ENCODE assay signal across 9 cellular contexts in the genomic region with DNA sequence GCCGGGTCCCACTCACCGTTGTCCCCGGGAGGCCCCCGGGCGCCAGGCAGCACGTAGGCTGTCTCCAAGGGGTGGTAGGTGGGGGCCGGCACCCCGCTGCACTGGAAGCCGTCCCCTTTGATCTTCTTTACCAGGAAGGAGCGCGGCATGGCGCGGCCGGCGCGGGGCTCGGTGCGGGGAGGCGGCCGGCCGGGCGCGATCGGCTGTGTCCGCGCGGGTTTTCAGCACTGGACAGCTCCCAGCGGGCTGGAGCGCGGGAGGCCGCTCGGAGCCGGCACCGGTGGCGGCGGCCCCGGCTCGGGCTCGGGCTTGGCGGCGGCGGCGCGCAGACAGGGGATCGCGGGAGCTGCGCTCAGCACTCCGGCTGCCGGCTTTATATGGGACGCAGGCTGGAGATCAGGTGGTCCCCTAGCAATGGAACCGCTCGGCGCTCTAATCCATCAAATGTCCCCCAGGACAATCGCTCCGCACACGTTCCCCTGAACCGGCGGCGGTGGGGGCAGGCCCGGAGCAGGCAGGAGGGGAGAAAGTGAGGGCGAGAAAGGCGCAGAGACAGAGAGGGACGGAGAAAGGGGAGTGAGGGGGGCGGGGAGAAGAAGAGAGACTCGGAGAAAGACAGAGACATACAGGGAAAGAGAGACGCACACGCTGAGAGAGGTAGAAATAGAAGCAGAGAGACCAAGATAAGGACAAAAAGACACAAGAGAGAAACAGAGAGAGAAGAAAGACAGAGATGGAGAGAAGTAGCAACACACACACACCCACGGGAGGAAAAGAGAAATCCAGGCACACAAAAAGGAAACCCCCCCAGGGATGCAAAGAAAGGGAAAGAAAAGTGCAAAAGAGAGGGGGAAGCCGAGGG. TPM values are rescaled to one million over a fixed set of nuclear protein-coding genes. Genes with fewer than 3 reads are reported as not detected.
DNase-seq lines count a peak whose midpoint lies in the region; ATAC-seq and TF ChIP-seq lines count a peak whose summit lies in the region.
"Had no signal": no experiment of that assay in that cellular context is flagged by ENCODE, and none has a peak within 500 bp of the region (broad histone marks: within the 10 kb centered on the region; RNA-seq: fewer than 3 reads in every experiment).

SCRT2 (minus strand) TSS at position 350 of the 862 bp plus-strand sequence; CDS start at position 149, 201 bp downstream.

- H3K18ac ChIP-seq in trophoblast cell (ENCODE audit: low read length) = no peak within 1 kb of the TSS

- peaks cover 7% of the 10 kb centered on the region for H3K4me1 Mint-ChIP-seq in activated naive CD4-positive, alpha-beta T cell treated with anti-CD3 and anti-CD28 coated beads, Interleukin-2, amount 50 U/mL, for 24 hours

- no peak within 1 kb of the TSS for H2BK120ac ChIP-seq in trophoblast cell (ENCODE audit: insufficient read depth, low read length, poor library complexity)

- H4K8ac ChIP-seq in trophoblast cell (ENCODE audit: low read depth, low read length) = no peak within 1 kb of the TSS

- H3K36me3 ChIP-seq in trophoblast cell (ENCODE audit: control insufficient read depth in 1 of 2, insufficient read depth in 2 of 2, low read length in 2 of 2) (no peaks in the 10 kb centered on the region), upper lobe of left lung (no peaks in the 10 kb centered on the region)

- H3K27me3 ChIP-seq in trophoblast cell (ENCODE audit: insufficient read depth, low read length) (peaks cover 31% of the 10 kb centered on the region), upper lobe of left lung (peaks cover 0 to 40% (median 19%) of the 10 kb centered on the region in 4 donors)

- H4K91ac ChIP-seq in trophoblast cell (ENCODE audit: low read depth, low read length) = no peak within 1 kb of the TSS

- H3K4me3 Mint-ChIP-seq in activated naive CD4-positive, alpha-beta T cell treated with anti-CD3 and anti-CD28 coated beads, Interleukin-2, amount 50 U/mL, for 24 hours = peak within 1 kb of the TSS; percentile 15

- WGBS in trophoblast cell (ENCODE audit: extremely low coverage, insufficient coverage, insufficient read length) = no CpG with 5 or more reads among the region's 69 CpGs
- WGBS in upper lobe of left lung, 2 donors = 2 to 3% methylated on average over 20 to 21 of the region's 69 CpGs

- H3K9me3 Mint-ChIP-seq in activated naive CD4-positive, alpha-beta T cell treated with anti-CD3 and anti-CD28 coated beads, Interleukin-2, amount 50 U/mL, for 24 hours = no peaks in the 10 kb centered on the region

- no peak within 1 kb of the TSS for H3K14ac ChIP-seq in trophoblast cell (ENCODE audit: low read length)

- peak; percentile 98 for ATAC-seq in Right ventricle myocardium superior (ENCODE audit: poor library complexity)
- peak; percentile 65 to 96 for ATAC-seq in upper lobe of left lung (ENCODE audit: low FRiP score in 2 of 2)
- no peak for ATAC-seq in HG02970 (IDR thresholded peaks at IDR 0.05; ENCODE audit: low FRiP score, unreplicated experiment)

- H2AK5ac ChIP-seq in trophoblast cell (ENCODE audit: low read length) = no peak within 1 kb of the TSS

- POLR2A ChIA-PET in RWPE1 (lab: Yijun Ruan, JAX; ENCODE audit: low non-redundant PET) = no interaction called here

- CTCF ChIA-PET in RWPE1 (lab: Yijun Ruan, JAX) = interaction anchor here (1.1 to 1.4 kb wide), 2 partner anchors 9 to 30 kb away, joined by 3 to 5 read pairs; no protein-coding TSS in a partner anchor

- peak within 1 kb of the TSS; percentile 21 for H2AFZ ChIP-seq in trophoblast cell (ENCODE audit: insufficient read depth, low read length, poor library complexity)

- no peak for TF ChIP-seq POLR2A in upper lobe of left lung (IDR thresholded peaks at IDR 0.05)

- no peaks in the 10 kb centered on the region for H3K79me2 ChIP-seq in trophoblast cell (ENCODE audit: control insufficient read depth, insufficient read depth, low read length, poor library complexity)

- no peak within 1 kb of the TSS for H4K12ac ChIP-seq in trophoblast cell (ENCODE audit: low read depth, low read length)

- peaks cover 10% of the 10 kb centered on the region for H3K9me3 ChIP-seq in trophoblast cell (ENCODE audit: insufficient read depth, low read depth, low read length)
- H3K9me3 ChIP-seq in upper lobe of left lung = no peaks in the 10 kb centered on the region

- H2BK5ac ChIP-seq in trophoblast cell (ENCODE audit: low read depth, low read length, poor library complexity) = no peak within 1 kb of the TSS

- H2BK12ac ChIP-seq in trophoblast cell (ENCODE audit: low read length) = no peak within 1 kb of the TSS

- H3K23ac ChIP-seq in trophoblast cell (ENCODE audit: low read length) = peak within 1 kb of the TSS; percentile 15

- DNase-seq in DMS79 treated with DMSO at 0.1 percent for 48 hours (lab: John Stamatoyannopoulos, UW) (peak; percentile 43), DMS79 (lab: John Stamatoyannopoulos, UW) (no peak), RWPE1 (ENCODE audit: low spot score) (peak; percentile 83), Right ventricle myocardium superior (peak; percentile 87), trophoblast cell (peak; percentile 76 to 85), upper lobe of left lung (peak; percentile 70 to 95)

- H3K79me1 ChIP-seq in trophoblast cell (ENCODE audit: low read length) = no peaks in the 10 kb centered on the region

- peak within 1 kb of the TSS; percentile 56 for H3K4me2 ChIP-seq in trophoblast cell (ENCODE audit: low read length)

- no peak within 1 kb of the TSS for H3K4ac ChIP-seq in trophoblast cell (ENCODE audit: low read depth, low read length)

- TF ChIP-seq CTCF in RWPE1 (conservative IDR thresholded peaks at IDR 0.05; ENCODE audit: low read depth) (no peak), upper lobe of left lung (IDR thresholded peaks at IDR 0.05) (no peak)

- H3K4me3 ChIP-seq in trophoblast cell (ENCODE audit: low read depth, low read length) = no peak within 1 kb of the TSS
- H3K4me3 ChIP-seq in upper lobe of left lung = no peak within 1 kb of the TSS

- no peak within 1 kb of the TSS for H3K9ac ChIP-seq in trophoblast cell (ENCODE audit: low read length)

- no peak within 1 kb of the TSS for H3K27ac Mint-ChIP-seq in activated naive CD4-positive, alpha-beta T cell treated with anti-CD3 and anti-CD28 coated beads, Interleukin-2, amount 50 U/mL, for 24 hours

- intact Hi-C loops in Right ventricle myocardium superior (cut with DNase I) = no loop called here

- H3K36me3 Mint-ChIP-seq in activated naive CD4-positive, alpha-beta T cell treated with anti-CD3 and anti-CD28 coated beads, Interleukin-2, amount 50 U/mL, for 24 hours = no peaks in the 10 kb centered on the region

- no peak within 1 kb of the TSS for H3K27ac ChIP-seq in RWPE1
- H3K27ac ChIP-seq in trophoblast cell (ENCODE audit: low read depth, low read length) = no peak within 1 kb of the TSS
- no peak within 1 kb of the TSS for H3K27ac ChIP-seq in upper lobe of left lung

- H3K4me1 ChIP-seq in trophoblast cell (ENCODE audit: control insufficient read depth in 1 of 2, insufficient read depth in 2 of 2, low read length in 2 of 2) (peaks cover 0 to 3% of the 10 kb centered on the region in 2 experiments), upper lobe of left lung (peaks cover 17 to 22% (median 19%) of the 10 kb centered on the region in 4 donors)

- peaks cover 56% of the 10 kb centered on the region for H3K27me3 Mint-ChIP-seq in activated naive CD4-positive, alpha-beta T cell treated with anti-CD3 and anti-CD28 coated beads, Interleukin-2, amount 50 U/mL, for 24 hours

- no peak for TF ChIP-seq EP300 in upper lobe of left lung (IDR thresholded peaks at IDR 0.05)

RNA-seq across cellular contexts. Expression of gene SCRT2, which starts in this region (rescaled TPM):
- not detected for total RNA-seq in Right ventricle myocardium superior
- polyA plus RNA-seq in trophoblast cell (2013) = not detected in 2 replicates
- total RNA-seq in upper lobe of left lung = not detected
- total RNA-seq: glomerular endothelial cell had no signal

Comparison
In these comparisons a context has a peak if more than half of its experiments do, and no peak if none do; other contexts are left out.
1. Peak in DNase-seq and ATAC-seq in Right ventricle myocardium superior; RNA of the gene not detected or under 1 TPM.
2. Peak in DNase-seq and ATAC-seq in upper lobe of left lung; RNA of the gene not detected or under 1 TPM.